In the genomic region with DNA sequence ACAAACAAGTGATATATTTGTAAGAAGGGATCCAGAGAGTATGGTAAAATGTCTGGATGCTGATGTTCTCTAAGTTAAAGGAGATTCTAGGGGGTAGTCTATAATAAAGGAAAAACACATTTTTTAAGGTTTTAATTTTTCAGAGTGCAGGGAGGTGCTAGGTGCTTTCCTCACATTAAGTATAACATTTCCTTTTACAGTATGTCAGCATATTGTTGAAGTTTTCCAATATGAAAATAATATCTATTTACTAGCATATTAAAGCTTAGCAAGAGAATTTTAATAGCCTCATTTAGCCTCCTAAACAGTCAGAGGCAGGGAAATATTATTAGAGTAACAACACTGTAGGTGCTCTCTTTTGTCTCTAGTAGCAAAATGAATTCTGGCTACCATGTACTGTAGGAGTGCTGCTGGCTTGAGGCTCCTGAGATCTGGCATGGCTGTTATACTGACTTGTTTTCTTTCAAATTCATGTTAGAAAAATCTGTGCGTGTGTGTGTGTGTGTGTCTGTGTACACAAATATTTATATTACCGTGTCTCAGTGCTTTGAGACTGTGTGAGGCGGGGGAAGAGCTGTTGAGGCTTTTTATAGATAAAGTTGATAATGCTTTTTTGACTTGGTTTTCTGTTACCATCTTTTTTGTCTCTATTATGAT, we compare ENCODE assay signal across 20 cellular contexts.
"Had no signal": no experiment of that assay in that cellular context is flagged by ENCODE, and none has a peak within 500 bp of the region (broad histone marks: within the 10 kb centered on the region; RNA-seq: fewer than 3 reads in every experiment).

No MANE protein-coding gene starts in this region.

- H3K9me3 ChIP-seq: left lung, pancreas, thyroid gland had no signal

- H3K27me3 Mint-ChIP-seq: activated naive CD8-positive, alpha-beta T cell treated with anti-CD3 and anti-CD28 coated beads, Interleukin-2, amount 10 ng/mL, durations not matched to agents 7 days and 5 days; stimulated activated naive CD8-positive, alpha-beta T cell treated with anti-CD3 and anti-CD28 coated beads, Interleukin-15, Interleukin-2, amounts not matched to agents 100 ng/mL and 50 ng/mL, for 24 hours had no signal

- H3K27ac ChIP-seq: cardiac muscle cell, left lung, pancreas, thyroid gland, WERI-Rb-1 had no signal

- FAIRE-seq: colon, pancreas had no signal

- H3K4me3 ChIP-seq: cardiac muscle cell, left lung, lung, pancreas, thyroid gland had no signal

- H3K9me3 Mint-ChIP-seq: activated naive CD4-positive, alpha-beta T cell treated with anti-CD3 and anti-CD28 coated beads for 36 hours; stimulated activated naive CD8-positive, alpha-beta T cell treated with anti-CD3 and anti-CD28 coated beads, Interleukin-15, Interleukin-2, amounts not matched to agents 100 ng/mL and 50 ng/mL, for 24 hours had no signal

- H3K27me3 ChIP-seq: cardiac muscle cell, left lung, pancreas, thyroid gland had no signal

- H3K27ac Mint-ChIP-seq: activated naive CD4-positive, alpha-beta T cell treated with anti-CD3 and anti-CD28 coated beads for 36 hours; activated naive CD8-positive, alpha-beta T cell treated with anti-CD3 and anti-CD28 coated beads, Interleukin-2, amount 10 ng/mL, durations not matched to agents 7 days and 5 days; nephron progenitor cell; stimulated activated naive CD8-positive, alpha-beta T cell treated with anti-CD3 and anti-CD28 coated beads, Interleukin-15, Interleukin-2, amounts not matched to agents 100 ng/mL and 50 ng/mL, for 24 hours had no signal

- ATAC-seq: left lung, right cardiac atrium had no signal

- DNase-seq: activated CD4-positive, alpha-beta T cell treated with anti-CD3 and anti-CD28 coated beads for 1 hour; activated CD4-positive, alpha-beta T cell treated with anti-CD3 and anti-CD28 coated beads, Interleukin-2, amount 50 U/mL, for 4 hours; activated effector memory CD4-positive, alpha-beta T cell treated with Interleukin-2 at 50 U/mL for 16 hours; activated naive CD4-positive, alpha-beta T cell treated with anti-CD3 and anti-CD28 coated beads for 36 hours; activated naive CD8-positive, alpha-beta T cell treated with anti-CD3 and anti-CD28 coated beads, Interleukin-2, amount 10 ng/mL, durations not matched to agents 7 days and 5 days; activated T-cell treated with anti-CD3 and anti-CD28 coated beads, Interleukin-2, amount 50 U/mL, for 48 hours; amygdala; effector memory CD4-positive, alpha-beta T cell; foreskin melanocyte; left lung; nephron progenitor cell; pancreas; right cardiac atrium; stimulated activated CD4-positive, alpha-beta T cell treated with anti-CD3 and anti-CD28 coated beads, Interleukin-4, amount 100 ng/mL, for 4 hours; thyroid gland; WERI-Rb-1 had no signal

- H3K36me3 ChIP-seq: cardiac muscle cell, left lung, pancreas, thyroid gland, WERI-Rb-1 had no signal

- H3K4me3 Mint-ChIP-seq: activated naive CD4-positive, alpha-beta T cell treated with anti-CD3 and anti-CD28 coated beads for 36 hours; activated naive CD8-positive, alpha-beta T cell treated with anti-CD3 and anti-CD28 coated beads, Interleukin-2, amount 10 ng/mL, durations not matched to agents 7 days and 5 days; nephron progenitor cell; stimulated activated naive CD8-positive, alpha-beta T cell treated with anti-CD3 and anti-CD28 coated beads, Interleukin-15, Interleukin-2, amounts not matched to agents 100 ng/mL and 50 ng/mL, for 24 hours had no signal
